Comparison of ENCODE assay signal across 10 cellular contexts in genomic region chr2:20438334-20439192, GRCh38. TPM values are rescaled to one million over a fixed set of nuclear protein-coding genes. Genes with fewer than 3 reads are reported as not detected.
DNase-seq lines count a peak whose midpoint lies in the region; ATAC-seq, FAIRE-seq and TF ChIP-seq lines count a peak whose summit lies in the region.
"Had no signal": no experiment of that assay in that cellular context is flagged by ENCODE, and none has a peak within 500 bp of the region (broad histone marks: within the 10 kb centered on the region; RNA-seq: fewer than 3 reads in every experiment).

No MANE protein-coding gene starts in this region.

- TF ChIP-seq POLR2A in esophagus muscularis mucosa (IDR thresholded peaks at IDR 0.05; ENCODE audit: low read depth), result peak; percentile 39

- peak; percentile 87 for TF ChIP-seq EP300 in esophagus muscularis mucosa (IDR thresholded peaks at IDR 0.05)

- H3K27ac ChIP-seq in esophagus muscularis mucosa (replicated peaks in 1 of 4) (peak overlapping the region; percentile 64 to 73 (median 70)), pancreas (peak overlapping the region; percentile 1 to 76 (median 56))
- H3K27ac ChIP-seq: neural progenitor cell had no signal

- no peaks in the 10 kb centered on the region for H3K27me3 ChIP-seq in esophagus muscularis mucosa
- H3K27me3 ChIP-seq in pancreas, result no peaks in the 10 kb centered on the region

- no peak for TF ChIP-seq CTCF in Calu3 (IDR thresholded peaks at IDR 0.05; ENCODE audit: unreplicated experiment)
- TF ChIP-seq CTCF in esophagus muscularis mucosa (IDR thresholded peaks at IDR 0.05), result no peak
- no peak for TF ChIP-seq CTCF in pancreas (IDR thresholded peaks at IDR 0.05)

- no peaks in the 10 kb centered on the region for H3K9me3 ChIP-seq in esophagus muscularis mucosa
- no peaks in the 10 kb centered on the region for H3K9me3 ChIP-seq in pancreas

- H3K4me3 Mint-ChIP-seq in Calu3 (ENCODE audit: low read depth, unreplicated experiment), result peak overlapping the region; percentile 35
- H3K4me3 Mint-ChIP-seq: neural progenitor cell had no signal

- H3K4me3 ChIP-seq in esophagus muscularis mucosa (peak overlapping the region in 1 of 4 donors; percentile 21), pancreas (peak overlapping the region in 1 of 4 donors; percentile 17)
- H3K4me3 ChIP-seq: neural progenitor cell had no signal

- H3K4me1 Mint-ChIP-seq in Calu3 (ENCODE audit: low read depth, unreplicated experiment), result peaks cover 18% of the 10 kb centered on the region

- WGBS in esophagus muscularis mucosa, result 60% methylated on average over 7 of the region's 7 CpGs
- WGBS in pancreas, 2 donors, result 41 to 42% methylated on average over 7 of the region's 7 CpGs

- peak; percentile 49 for DNase-seq in Calu3
- peak; percentile 77 for DNase-seq in NCI-H774 (lab: John Stamatoyannopoulos, UW)
- no peak for DNase-seq in esophagus muscularis mucosa (ENCODE audit: extremely low spot score)
- DNase-seq in pancreas, result peak in 2 of 6 donors; percentile 22 to 46
- DNase-seq in HTR-8/SVneo (ENCODE audit: insufficient read length, low spot score), result no peak

- H3K27ac Mint-ChIP-seq in Calu3 (ENCODE audit: unreplicated experiment), result peak overlapping the region; percentile 55
- H3K27ac Mint-ChIP-seq: neural progenitor cell had no signal

- no peaks in the 10 kb centered on the region for H3K9me3 Mint-ChIP-seq in Calu3 (ENCODE audit: low read depth, unreplicated experiment)
- H3K9me3 Mint-ChIP-seq: IgD-negative memory B cell, neural progenitor cell had no signal

- H3K4me1 ChIP-seq in esophagus muscularis mucosa (peaks cover 12 to 24% (median 20%) of the 10 kb centered on the region in 4 donors), pancreas (peaks cover 4 to 27% (median 21%) of the 10 kb centered on the region in 3 donors)
- H3K4me1 ChIP-seq: neural progenitor cell had no signal

- intact Hi-C loops in Calu3 (cut with micrococcal nuclease; ENCODE audit: unreplicated experiment), result loop anchor here (2.0 kb wide), 2 partner anchors 28 to 42 kb away; no protein-coding TSS in a partner anchor
- intact Hi-C loops in esophagus muscularis mucosa (cut with DNase I), result no loop called here
- intact Hi-C loops in pancreas (cut with DNase I), result loop anchor here in 1 of 3 donors (5.0 kb wide), 1 partner anchor 204 kb away; no protein-coding TSS in a partner anchor

- BruUV-seq in Calu3 (replicated peaks; lab: Mats Ljungman, UMichigan), result no TSS peak

- no peaks in the 10 kb centered on the region for H3K27me3 Mint-ChIP-seq in Calu3 (ENCODE audit: unreplicated experiment)

- ATAC-seq in pancreas, result peak; percentile 75 to 88 (median 78)
- ATAC-seq in GM18909 (IDR thresholded peaks at IDR 0.05; ENCODE audit: poor library complexity, unreplicated experiment), result no peak
- no peak for ATAC-seq in HG03378 (IDR thresholded peaks at IDR 0.05; ENCODE audit: unreplicated experiment)
- ATAC-seq in HG02623 (IDR thresholded peaks at IDR 0.05; ENCODE audit: unreplicated experiment), result no peak

- H3K36me3 Mint-ChIP-seq in Calu3 (ENCODE audit: insufficient read depth, unreplicated experiment), result peaks cover 20% of the 10 kb centered on the region
- H3K36me3 Mint-ChIP-seq: neural progenitor cell had no signal

- H3K36me3 ChIP-seq in esophagus muscularis mucosa, result no peaks in the 10 kb centered on the region
- H3K36me3 ChIP-seq in pancreas, result no peaks in the 10 kb centered on the region
- H3K36me3 ChIP-seq: neural progenitor cell had no signal

- FAIRE-seq in pancreas (lab: Jason Lieb, UNC), result no peak
- no peak for FAIRE-seq in HTR-8/SVneo (lab: Jason Lieb, UNC)

- CTCF ChIA-PET in Calu3 (lab: Charles Lee), result interaction anchor here (0.6 to 6.1 kb wide), 9 partner anchors 17 to 212 kb away, joined by 3 to 50 read pairs (median 8); partner anchors contain the start of gene HS1BP3

RNA-seq across cellular contexts. Expression of gene RHOB, which starts 8.3 kb away (rescaled TPM):
- total RNA-seq in Calu3 (2022) (143 and 147 TPM in 2 replicates), esophagus muscularis mucosa (1,000 to 10,000 TPM in 3 of 4 donors, 100 to 1,000 TPM in 1; 809 to 1,532 (median 1,203) TPM), pancreas (10 to 100 TPM; 27.5 to 70.0 (median 52.4) TPM)
- 10 to 100 TPM; 56.3 to 98.5 TPM for polyA plus RNA-seq in pancreas

Comparison
In these comparisons a context has a peak if more than half of its experiments do, and no peak if none do; other contexts are left out.
1. DNase-seq: peak in Calu3 (single experiment) and NCI-H774 (single experiment); none in esophagus muscularis mucosa (single experiment) and HTR-8/SVneo (single experiment).
2. ATAC-seq: peak in pancreas (4 of 4); none in GM18909 (single experiment), HG03378 (single experiment) and HG02623 (single experiment).